16 cellular contexts compared by ENCODE assay signal in genomic region chr5:6572086-6572824, GRCh38.
"Had no signal": no experiment of that assay in that cellular context is flagged by ENCODE, and none has a peak within 500 bp of the region (broad histone marks: within the 10 kb centered on the region; RNA-seq: fewer than 3 reads in every experiment).

No MANE protein-coding gene starts in this region.

- H3K4me3 ChIP-seq: transverse colon had no signal

- H3K27me3 ChIP-seq: transverse colon had no signal

- H3K36me3 ChIP-seq: transverse colon had no signal

- DNase-seq: activated CD4-positive, alpha-beta T cell treated with anti-CD3 and anti-CD28 coated beads, Interleukin-2, amount 50 U/mL, for 4 hours; activated CD4-positive, CD25-positive, alpha-beta regulatory T cell treated with anti-CD3 and anti-CD28 coated beads, Interleukin-2, amount 50 U/mL, for 72 hours; activated naive CD4-positive, alpha-beta T cell; aorta; cerebellar nuclear complex; effector CD8-positive, alpha-beta T cell; foreskin fibroblast; hypothalamus; left ventricle myocardium superior; nephron progenitor cell; SK-N-SH; stimulated activated naive CD4-positive, alpha-beta T cell; T-cell; T-helper 9 cell; transverse colon had no signal

- H3K4me2 ChIP-seq: SK-N-SH had no signal

- H3K9ac ChIP-seq: SK-N-SH had no signal

- ATAC-seq: left ventricle myocardium superior, T-cell had no signal

- FAIRE-seq: endothelial cell of umbilical vein had no signal

- H3K27ac ChIP-seq: transverse colon had no signal

- H3K9me3 ChIP-seq: SK-N-SH, transverse colon had no signal

- H3K4me1 ChIP-seq: transverse colon had no signal
